ENCODE assay signal across 15 cellular contexts in genomic region chr3:177426151-177426904, GRCh38.
A peak's percentile ranks its signal among the peaks of the same experiment; 100 is the strongest.
DNase-seq lines count a peak whose midpoint lies in the region; ATAC-seq, FAIRE-seq and TF ChIP-seq lines count a peak whose summit lies in the region.
"Had no signal": no experiment of that assay in that cellular context is flagged by ENCODE, and none has a peak within 500 bp of the region (broad histone marks: within the 10 kb centered on the region; RNA-seq: fewer than 3 reads in every experiment).

No MANE protein-coding gene starts in this region.

- POLR2A ChIA-PET in PC-3 (lab: Charles Lee; ENCODE audit: unreplicated experiment), result interaction anchor here (0.6 kb wide), 1 partner anchor 29 kb away, joined by 3 read pairs; no protein-coding TSS in a partner anchor
- POLR2A ChIA-PET in K562 (lab: Yijun Ruan, JAX), result interaction anchor here (1.0 kb wide), 1 partner anchor 20 kb away, joined by 3 read pairs; no protein-coding TSS in a partner anchor

- H3K4me3 ChIP-seq in PC-3 (ENCODE audit: low read length) (no peak overlapping the region), K562 (no peak overlapping the region), uterus (no peak overlapping the region)
- H3K4me3 ChIP-seq: dorsolateral prefrontal cortex had no signal

- H3K9me1 ChIP-seq in K562 (ENCODE audit: control insufficient read depth, insufficient read depth, low read length), result no peaks in the 10 kb centered on the region

- no peaks in the 10 kb centered on the region for H3K9me2 ChIP-seq in PC-3 (replicated peaks; ENCODE audit: low read length)

- H3K4me1 ChIP-seq in PC-3 (ENCODE audit: insufficient read depth, low read length), result peaks cover 8% of the 10 kb centered on the region
- peaks cover 0 to 17% of the 10 kb centered on the region in 2 experiments; a peak in 3 of 5 replicates for H3K4me1 ChIP-seq in K562 (replicated peaks in 1 of 2; ENCODE audit: control insufficient read depth in 2 of 2, insufficient read depth in 2 of 2, low read length in 2 of 2)
- peaks cover 0 to 3% of the 10 kb centered on the region in 2 donors for H3K4me1 ChIP-seq in uterus

- intact Hi-C loops in PC-3 (cut with micrococcal nuclease), result no loop called here
- intact Hi-C loops in K562 (cut with micrococcal nuclease), result no loop called here
- intact Hi-C loops in uterus (cut with DNase I; ENCODE audit: low total_unique reads), result no loop called here

- no peak overlapping the region for H3K4me3 Mint-ChIP-seq in activated naive CD4-positive, alpha-beta T cell treated with anti-CD3 and anti-CD28 coated beads, Interleukin-2, amount 10 ng/mL, durations not matched to agents 7 days and 5 days
- H3K4me3 Mint-ChIP-seq: brain had no signal

- H3K9ac ChIP-seq in PC-3 (ENCODE audit: low read length), result no peak overlapping the region
- H3K9ac ChIP-seq in K562 (ENCODE audit: insufficient read depth in 1 of 2, low read depth in 2 of 2, low read length in 2 of 2), result no peak overlapping the region

- H2AFZ ChIP-seq in PC-3 (ENCODE audit: low read length), result no peak overlapping the region
- H2AFZ ChIP-seq in K562 (ENCODE audit: low read depth, low read length), result peak overlapping the region; percentile 56

- peaks cover 1% of the 10 kb centered on the region for H3K36me3 Mint-ChIP-seq in activated naive CD4-positive, alpha-beta T cell treated with anti-CD3 and anti-CD28 coated beads, Interleukin-2, amount 10 ng/mL, durations not matched to agents 7 days and 5 days
- H3K36me3 Mint-ChIP-seq: brain had no signal

- CTCF ChIA-PET in activated naive CD4-positive, alpha-beta T cell treated with anti-CD3 and anti-CD28 coated beads, Interleukin-2, amount 10 ng/mL, durations not matched to agents 7 days and 5 days (lab: Charles Lee), result no interaction called here
- CTCF ChIA-PET in PC-3 (lab: Charles Lee) (interaction anchor here (0.6 kb wide), 1 partner anchor 46 kb away, joined by 3 read pairs; no protein-coding TSS in a partner anchor), K562 (lab: Yijun Ruan, JAX; ENCODE audit: low intra/inter-chr PET ratio) (no interaction called here)

- H3K27ac ChIP-seq in PC-3 (ENCODE audit: low read length) (no peak overlapping the region), K562 (ENCODE audit: extremely low read depth, low read depth, low read length) (no peak overlapping the region), uterus (peak overlapping the region; percentile 15 to 45)
- H3K27ac ChIP-seq: dorsolateral prefrontal cortex had no signal

- H4K20me1 ChIP-seq in PC-3 (ENCODE audit: low read length) (no peaks in the 10 kb centered on the region), K562 (replicated peaks; ENCODE audit: control insufficient read depth, insufficient read depth, low read length) (no peaks in the 10 kb centered on the region)

- H3F3A ChIP-seq in PC-3 (ENCODE audit: low read length, unreplicated experiment), result no peaks in the 10 kb centered on the region

- H3K27ac Mint-ChIP-seq in activated naive CD4-positive, alpha-beta T cell treated with anti-CD3 and anti-CD28 coated beads, Interleukin-2, amount 10 ng/mL, durations not matched to agents 7 days and 5 days, result peak overlapping the region; percentile 75

- H3K9me3 ChIP-seq in PC-3 (ENCODE audit: low read length), result no peaks in the 10 kb centered on the region
- H3K9me3 ChIP-seq in K562 (replicated peaks; ENCODE audit: control insufficient read depth, insufficient read depth, low read depth, low read length), result no peaks in the 10 kb centered on the region
- H3K9me3 ChIP-seq in uterus, result no peaks in the 10 kb centered on the region

- 57% methylated on average over 3 of the region's 3 CpGs for WGBS in K562 (ENCODE audit: insufficient coverage, low coverage, missing lambda C conversion rate)

- H3K36me3 ChIP-seq in PC-3 (ENCODE audit: low read depth, low read length) (no peaks in the 10 kb centered on the region), K562 (ENCODE audit: control insufficient read depth, insufficient read depth, low read length) (no peaks in the 10 kb centered on the region), uterus (no peaks in the 10 kb centered on the region)

- BruUV-seq in PC-3 (replicated peaks; lab: Mats Ljungman, UMichigan), result no TSS peak
- BruUV-seq in K562 (replicated peaks; lab: Mats Ljungman, UMichigan), result no TSS peak

- FAIRE-seq in K562 (lab: Jason Lieb, UNC), result no peak

- H3K4me1 Mint-ChIP-seq in activated naive CD4-positive, alpha-beta T cell treated with anti-CD3 and anti-CD28 coated beads, Interleukin-2, amount 10 ng/mL, durations not matched to agents 7 days and 5 days, result peaks cover 27% of the 10 kb centered on the region

- H3K27me3 ChIP-seq in PC-3 (ENCODE audit: low read length), result no peaks in the 10 kb centered on the region
- no peaks in the 10 kb centered on the region for H3K27me3 ChIP-seq in K562 (ENCODE audit: control insufficient read depth in 2 of 2, insufficient read depth in 2 of 2, low read length in 2 of 2)
- no peaks in the 10 kb centered on the region for H3K27me3 ChIP-seq in uterus
- H3K27me3 ChIP-seq: dorsolateral prefrontal cortex had no signal

- ATAC-seq in PC-3 (peak; percentile 61), K562 (no peak), GM18505 (IDR thresholded peaks at IDR 0.05; ENCODE audit: unreplicated experiment) (no peak)
- ATAC-seq: HCT116 had no signal

- H3K9me3 Mint-ChIP-seq in activated naive CD4-positive, alpha-beta T cell treated with anti-CD3 and anti-CD28 coated beads, Interleukin-2, amount 10 ng/mL, durations not matched to agents 7 days and 5 days, result no peaks in the 10 kb centered on the region

- H3K4me2 ChIP-seq in PC-3 (ENCODE audit: low read length) (no peak overlapping the region), K562 (ENCODE audit: insufficient read depth, low read length) (no peak overlapping the region)

- TF ChIP-seq EP300 in K562 (IDR thresholded peaks at IDR 0.05; ENCODE audit: low read length), result no peak

- TF ChIP-seq POLR2A in K562 (conservative IDR thresholded peaks at IDR 0.05) (no peak), uterus (IDR thresholded peaks at IDR 0.05) (no peak), GM18505 (IDR thresholded peaks at IDR 0.05; ENCODE audit: borderline replicate concordance, extremely low read depth, insufficient read depth, insufficient read length) (no peak)

- in situ Hi-C loops in K562 (cut with MboI), result no loop called here

- H3K79me2 ChIP-seq in PC-3 (ENCODE audit: low read length) (no peaks in the 10 kb centered on the region), K562 (ENCODE audit: control insufficient read depth, insufficient read depth, low read length) (no peaks in the 10 kb centered on the region)

- H3K27me3 Mint-ChIP-seq in activated naive CD4-positive, alpha-beta T cell treated with anti-CD3 and anti-CD28 coated beads, Interleukin-2, amount 10 ng/mL, durations not matched to agents 7 days and 5 days, result no peaks in the 10 kb centered on the region
- H3K27me3 Mint-ChIP-seq: brain had no signal

- TF ChIP-seq CTCF in PC-3 (conservative IDR thresholded peaks at IDR 0.05; ENCODE audit: low read depth, low read length), result no peak
- TF ChIP-seq CTCF in K562 (IDR thresholded peaks at IDR 0.05 in 2 of 3, conservative IDR thresholded peaks at IDR 0.05 in 1 of 3; ENCODE audit: insufficient read depth in 2 of 3, low read depth in 1 of 3, low read length in 3 of 3), result no peak
- no peak for TF ChIP-seq CTCF in uterus (IDR thresholded peaks at IDR 0.05)

- DNase-seq in activated naive CD4-positive, alpha-beta T cell treated with anti-CD3 and anti-CD28 coated beads, Interleukin-2, amount 10 ng/mL, durations not matched to agents 7 days and 5 days, result no peak
- DNase-seq in activated naive CD4-positive, alpha-beta T cell treated with Interleukin-2 at 50 U/mL for 16 hours, result no peak
- DNase-seq in PC-3 (peak; percentile 19), K562 (ENCODE audit: extremely low read depth in 1 of 4, low spot score in 3 of 4) (no peak), uterus (no peak), NOMO-1 treated with DMSO at 0.1 percent for 48 hours (lab: John Stamatoyannopoulos, UW; ENCODE audit: unreplicated experiment) (no peak), cortex of kidney (lab: John Stamatoyannopoulos, UW) (no peak)
- DNase-seq: dorsolateral prefrontal cortex; mammary epithelial cell; NCI-H1105; NCI-H2171; NK-92 treated with Interleukin-12 subunit alpha and Interleukin-12 subunit beta, amount 100 ng/mL, for 24 hours had no signal

- no peak for TF ChIP-seq RAD21 in K562 (CRISPR knock-in tag; conservative IDR thresholded peaks at IDR 0.05 in 1 of 2, IDR thresholded peaks at IDR 0.05 in 1 of 2)

TF ChIP-seq in K562, 482 proteins besides CTCF, POLR2A, EP300 and RAD21 (continues in another document):
- TF ChIP-seq CHAMP1 (IDR thresholded peaks at IDR 0.05) (no peak), MAZ (CRISPR knock-in tag; conservative IDR thresholded peaks at IDR 0.05 in 1 of 2, IDR thresholded peaks at IDR 0.05 in 1 of 2) (no peak), HIVEP1 (CRISPR knock-in tag; IDR thresholded peaks at IDR 0.05) (no peak), ZNF639 (CRISPR knock-in tag; conservative IDR thresholded peaks at IDR 0.05 in 1 of 2, IDR thresholded peaks at IDR 0.05 in 1 of 2) (no peak), DNMT1 (IDR thresholded peaks at IDR 0.05) (no peak)

Comparison
In these comparisons a context has a peak if more than half of its experiments do, and no peak if none do; other contexts are left out.
1. H3K27ac ChIP-seq: peak in uterus (2 of 2); none in PC-3 (single experiment) and K562 (single experiment).